ENCODE assay signal across 22 cellular contexts in the genomic region with DNA sequence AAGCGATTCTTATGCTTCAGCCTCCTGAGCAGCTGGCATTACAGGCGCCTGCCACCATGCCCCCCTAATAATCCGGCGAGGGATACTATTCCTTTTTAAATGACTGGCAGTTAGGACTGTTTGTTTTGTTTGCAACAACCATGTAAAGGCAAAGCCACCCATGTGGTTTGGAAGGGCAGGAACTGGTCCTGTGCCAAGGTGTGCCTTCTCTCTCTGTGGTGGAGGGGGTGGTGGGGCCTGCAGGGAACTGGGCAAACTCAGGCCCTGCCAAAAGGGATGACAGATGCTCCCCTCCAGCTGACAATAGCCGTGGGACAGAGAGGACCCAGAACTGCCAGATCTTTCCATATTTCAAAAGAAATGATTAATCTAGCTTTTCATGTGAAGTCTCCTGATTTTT. TPM values are rescaled to one million over a fixed set of nuclear protein-coding genes. Genes with fewer than 3 reads are reported as not detected.
DNase-seq lines count a peak whose midpoint lies in the region; ATAC-seq and TF ChIP-seq lines count a peak whose summit lies in the region.
"Had no signal": no experiment of that assay in that cellular context is flagged by ENCODE, and none has a peak within 500 bp of the region (broad histone marks: within the 10 kb centered on the region; RNA-seq: fewer than 3 reads in every experiment).

No MANE protein-coding gene starts in this region.

- no peak for TF ChIP-seq CTCF in WERI-Rb-1 (IDR thresholded peaks at IDR 0.05; ENCODE audit: low read depth, low read length)

- H3K4me3 ChIP-seq in SJCRH30 (no peak overlapping the region), WERI-Rb-1 (ENCODE audit: low read depth, low read length) (no peak overlapping the region)
- H3K4me3 ChIP-seq: colonic mucosa, heart right ventricle had no signal

- H3K36me3 ChIP-seq in SJCRH30 (no peaks in the 10 kb centered on the region), WERI-Rb-1 (no peaks in the 10 kb centered on the region)
- H3K36me3 ChIP-seq: colonic mucosa, heart right ventricle had no signal

- no peak overlapping the region for H3K27ac ChIP-seq in SJCRH30
- H3K27ac ChIP-seq in WERI-Rb-1: no peak overlapping the region
- H3K27ac ChIP-seq: colonic mucosa, heart right ventricle had no signal

- peak; percentile 28 for DNase-seq in Ammon's horn (ENCODE audit: low spot score)
- peak; percentile 88 for DNase-seq in H4 (ENCODE audit: low spot score)
- peak; percentile 52 for DNase-seq in NCI-H2107 treated with DMSO at 0.1 percent for 48 hours (lab: John Stamatoyannopoulos, UW; ENCODE audit: unreplicated experiment)
- peak; percentile 38 to 46 for DNase-seq in SJCRH30
- DNase-seq in WERI-Rb-1: no peak
- no peak for DNase-seq in effector CD4-positive, alpha-beta T cell
- DNase-seq: activated CD4-positive, CD25-positive, alpha-beta regulatory T cell; activated naive CD8-positive, alpha-beta T cell treated with anti-CD3 and anti-CD28 coated beads, Interleukin-2, amount 10 ng/mL, durations not matched to agents 7 days and 5 days; activated T-cell treated with anti-CD3 and anti-CD28 coated beads, Interleukin-2, amount 50 U/mL, for 72 hours; CD4-positive, CD25-positive, alpha-beta regulatory T cell; colonic mucosa; DND-41; heart right ventricle; HFFc6; immature natural killer cell; left ventricle myocardium superior; NCI-H524 treated with DMSO at 0.1 percent for 48 hours; OCI-M1 had no signal

- ATAC-seq in esophagus mucosa (no peak), GM21717 (IDR thresholded peaks at IDR 0.05; ENCODE audit: unreplicated experiment) (no peak)
- ATAC-seq: activated T-cell treated with anti-CD3 and anti-CD28 coated beads, Interleukin-2, amount 50 U/mL, for 72 hours; heart right ventricle; HepG2; left ventricle myocardium superior; stimulated activated effector memory CD8-positive, alpha-beta T cell treated with anti-CD3 and anti-CD28 coated beads, Interleukin-12 subunit alpha, Interleukin-12 subunit beta, amount 100 ng/mL, for 72 hours had no signal

- H3K27me3 ChIP-seq in SJCRH30: no peaks in the 10 kb centered on the region
- H3K27me3 ChIP-seq in WERI-Rb-1 (ENCODE audit: insufficient read depth, low read depth, severe bottlenecking): no peaks in the 10 kb centered on the region
- H3K27me3 ChIP-seq: colonic mucosa, heart right ventricle had no signal

- H3K9me3 ChIP-seq in SJCRH30 (replicated peaks) (no peaks in the 10 kb centered on the region), WERI-Rb-1 (ENCODE audit: severe bottlenecking) (no peaks in the 10 kb centered on the region)
- H3K9me3 ChIP-seq: colonic mucosa had no signal

- no peaks in the 10 kb centered on the region for H3K4me1 ChIP-seq in SJCRH30
- H3K4me1 ChIP-seq: colonic mucosa, heart right ventricle had no signal

RNA-seq across cellular contexts. Expression of gene WAPL, which starts 23.5 kb away (rescaled TPM):
- total RNA-seq in H4 (2014; rRNA removed; shearing (Covaris generic)): 17.3 and 23.8 TPM in 2 replicates
- 35.4 and 38.0 TPM in 2 replicates for total RNA-seq in SJCRH30 (2014; rRNA removed; shearing (Covaris generic))
- total RNA-seq in esophagus mucosa: 20.0 TPM

Comparison
In these comparisons a context has a peak if more than half of its experiments do, and no peak if none do; other contexts are left out.
1. DNase-seq: peak in Ammon's horn (single experiment), H4 (single experiment), NCI-H2107 treated with DMSO at 0.1 percent for 48 hours (single experiment) and SJCRH30 (2 of 2); none in WERI-Rb-1 (single experiment) and effector CD4-positive, alpha-beta T cell (single experiment).